ENCODE assay signal across 26 cellular contexts in genomic region chr13:30169442-30169841, GRCh38.
A peak's percentile ranks its signal among the peaks of the same experiment; 100 is the strongest.
DNase-seq lines count a peak whose midpoint lies in the region; ATAC-seq and TF ChIP-seq lines count a peak whose summit lies in the region.
"Had no signal": no experiment of that assay in that cellular context is flagged by ENCODE, and none has a peak within 500 bp of the region (broad histone marks: within the 10 kb centered on the region; RNA-seq: fewer than 3 reads in every experiment).

No MANE protein-coding gene starts in this region.

- H3F3A ChIP-seq in GM23338 (replicated peaks; ENCODE audit: low read depth) = no peaks in the 10 kb centered on the region

- no peaks in the 10 kb centered on the region for H3K9me2 ChIP-seq in GM23338 (ENCODE audit: insufficient read depth)

- peaks cover 12 to 17% (median 14%) of the 10 kb centered on the region in 3 donors for H3K4me1 Mint-ChIP-seq in CD8-positive, alpha-beta memory T cell
- H3K4me1 Mint-ChIP-seq in GM23338 = peaks cover 25% of the 10 kb centered on the region
- H3K4me1 Mint-ChIP-seq in activated T-cell treated with anti-CD3 and anti-CD28 coated beads, Interleukin-2, amount 50 U/mL, for 24 hours (ENCODE audit: low read depth) = peaks cover 26% of the 10 kb centered on the region

- H3K27ac Mint-ChIP-seq in CD8-positive, alpha-beta memory T cell = peak overlapping the region in 5 of 8 donors; percentile 10 to 49 (median 21)
- H3K27ac Mint-ChIP-seq in GM23338 = no peak overlapping the region
- H3K27ac Mint-ChIP-seq in activated T-cell treated with anti-CD3 and anti-CD28 coated beads, Interleukin-2, amount 50 U/mL, for 24 hours = no peak overlapping the region
- H3K27ac Mint-ChIP-seq: activated naive CD8-positive, alpha-beta T cell treated with anti-CD3 and anti-CD28 coated beads for 36 hours; HFFc6 had no signal

- H2AFZ ChIP-seq in GM23338 (0 out of 2 replicates have a peak overlapping the region, but pooled peaks have one; percentile 28), osteoblast (ENCODE audit: low read length) (no peak overlapping the region)

- no peaks in the 10 kb centered on the region for H3K27me3 ChIP-seq in CD8-positive, alpha-beta memory T cell (ENCODE audit: insufficient read depth, low read length, poor library complexity, severe bottlenecking)
- H3K27me3 ChIP-seq in GM23338 (ENCODE audit: insufficient read depth) (no peaks in the 10 kb centered on the region), osteoblast (ENCODE audit: insufficient read depth, low read length) (peaks cover 11% of the 10 kb centered on the region), gastroesophageal sphincter (no peaks in the 10 kb centered on the region)
- H3K27me3 ChIP-seq: ovary, sigmoid colon had no signal

- H3K4me1 ChIP-seq in CD8-positive, alpha-beta memory T cell (ENCODE audit: insufficient read depth, low read length) = peaks cover 7% of the 10 kb centered on the region
- no peaks in the 10 kb centered on the region for H3K4me1 ChIP-seq in GM23338 (ENCODE audit: insufficient read depth)
- H3K4me1 ChIP-seq in osteoblast (ENCODE audit: insufficient read depth, low read length) = no peaks in the 10 kb centered on the region
- no peaks in the 10 kb centered on the region for H3K4me1 ChIP-seq in gastroesophageal sphincter
- H3K4me1 ChIP-seq: sigmoid colon had no signal

- CTCF ChIA-PET in CD8-positive, alpha-beta memory T cell (lab: Charles Lee) = interaction anchor here (1.8 to 2.2 kb wide), 2 partner anchors 11 to 37 kb away, joined by 13 to 14 read pairs; no protein-coding TSS in a partner anchor

- no peak for TF ChIP-seq CTCF in GM23338 (conservative IDR thresholded peaks at IDR 0.05; ENCODE audit: low read depth in 2 of 2)
- no peak for TF ChIP-seq CTCF in fibroblast of villous mesenchyme (IDR thresholded peaks at IDR 0.05; ENCODE audit: insufficient read depth, low read depth, low read length)
- TF ChIP-seq CTCF in osteoblast (IDR thresholded peaks at IDR 0.05; ENCODE audit: extremely low read depth, low read depth, low read length) = no peak
- no peak for TF ChIP-seq CTCF in gastroesophageal sphincter (IDR thresholded peaks at IDR 0.05)

- 29 to 58% methylated on average over 2 of the region's 2 CpGs for WGBS in gastroesophageal sphincter (ENCODE audit: low coverage in 1 of 2), 2 donors

- H3K4me2 ChIP-seq in GM23338 = no peak overlapping the region
- H3K4me2 ChIP-seq in osteoblast (ENCODE audit: insufficient read depth, low read length) = peak overlapping the region; percentile 36

- ATAC-seq in GM23338 (no peak), gastroesophageal sphincter (no peak)
- ATAC-seq: activated CD4-positive, CD25-positive, alpha-beta regulatory T cell treated with anti-CD3 and anti-CD28 coated beads, Interleukin-2, amount 50 U/mL, for 24 hours had no signal

- no peak for DNase-seq in CD8-positive, alpha-beta memory T cell
- DNase-seq in GM23338 (ENCODE audit: low spot score) (no peak), fibroblast of villous mesenchyme (ENCODE audit: low read depth) (peak; percentile 6), osteoblast (ENCODE audit: insufficient read length, low spot score, missing footprints) (no peak), SIG-M5 (lab: John Stamatoyannopoulos, UW) (no peak), NCI-H1694 (lab: John Stamatoyannopoulos, UW) (no peak)
- DNase-seq in activated T-cell treated with anti-CD3 and anti-CD28 coated beads, Interleukin-2, amount 50 U/mL, for 24 hours = no peak
- DNase-seq: activated CD8-positive, alpha-beta memory T cell treated with anti-CD3 and anti-CD28 coated beads for 24 hours; activated naive CD8-positive, alpha-beta T cell treated with anti-CD3 and anti-CD28 coated beads for 36 hours; cerebellar nuclear complex; HFFc6; hypothalamus; islet precursor cell; mammary epithelial cell; naive B cell; NCI-H1092; NCI-H2029; NCI-H345; NCI-H82; OCI-M1; ovary; Right ventricle myocardium superior; sigmoid colon had no signal

- H3K4me3 Mint-ChIP-seq in CD8-positive, alpha-beta memory T cell = no peak overlapping the region
- H3K4me3 Mint-ChIP-seq in GM23338 = no peak overlapping the region
- H3K4me3 Mint-ChIP-seq in activated T-cell treated with anti-CD3 and anti-CD28 coated beads, Interleukin-2, amount 50 U/mL, for 24 hours = no peak overlapping the region
- H3K4me3 Mint-ChIP-seq: activated naive CD8-positive, alpha-beta T cell treated with anti-CD3 and anti-CD28 coated beads for 36 hours; HFFc6; naive B cell had no signal

- TF ChIP-seq EP300 in gastroesophageal sphincter (IDR thresholded peaks at IDR 0.05) = no peak

- no peak overlapping the region for H3K4me3 ChIP-seq in CD8-positive, alpha-beta memory T cell (ENCODE audit: low read length)
- H3K4me3 ChIP-seq in GM23338 = no peak overlapping the region
- no peak overlapping the region for H3K4me3 ChIP-seq in fibroblast of villous mesenchyme (ENCODE audit: low read depth, low read length)
- H3K4me3 ChIP-seq in osteoblast (ENCODE audit: insufficient read depth, low read length) = no peak overlapping the region
- H3K4me3 ChIP-seq in gastroesophageal sphincter = no peak overlapping the region
- H3K4me3 ChIP-seq: ovary, sigmoid colon had no signal

- H3K9me3 ChIP-seq in CD8-positive, alpha-beta memory T cell (ENCODE audit: low read length) = no peaks in the 10 kb centered on the region
- no peaks in the 10 kb centered on the region for H3K9me3 ChIP-seq in osteoblast (ENCODE audit: low read depth, low read length)
- H3K9me3 ChIP-seq in gastroesophageal sphincter = no peaks in the 10 kb centered on the region
- H3K9me3 ChIP-seq: ovary, sigmoid colon had no signal

- H3K9me3 Mint-ChIP-seq in CD8-positive, alpha-beta memory T cell = no peaks in the 10 kb centered on the region
- no peaks in the 10 kb centered on the region for H3K9me3 Mint-ChIP-seq in GM23338
- no peaks in the 10 kb centered on the region for H3K9me3 Mint-ChIP-seq in activated T-cell treated with anti-CD3 and anti-CD28 coated beads, Interleukin-2, amount 50 U/mL, for 24 hours
- H3K9me3 Mint-ChIP-seq: activated naive CD8-positive, alpha-beta T cell treated with anti-CD3 and anti-CD28 coated beads for 36 hours; HFFc6; naive B cell had no signal

- no peak overlapping the region for H3K27ac ChIP-seq in CD8-positive, alpha-beta memory T cell (ENCODE audit: low read depth, low read length)
- H3K27ac ChIP-seq in GM23338 (ENCODE audit: low read depth) (no peak overlapping the region), osteoblast (ENCODE audit: low read depth, low read length) (no peak overlapping the region), gastroesophageal sphincter (no peak overlapping the region)
- H3K27ac ChIP-seq: C4-2B, ovary, sigmoid colon had no signal

- H3K27me3 Mint-ChIP-seq in CD8-positive, alpha-beta memory T cell = peaks cover 0 to under 1% of the 10 kb centered on the region in 2 donors
- H3K27me3 Mint-ChIP-seq in GM23338 (ENCODE audit: insufficient read depth, low read depth, poor library complexity) = no peaks in the 10 kb centered on the region
- H3K27me3 Mint-ChIP-seq in activated T-cell treated with anti-CD3 and anti-CD28 coated beads, Interleukin-2, amount 50 U/mL, for 24 hours = no peaks in the 10 kb centered on the region
- H3K27me3 Mint-ChIP-seq: activated naive CD8-positive, alpha-beta T cell treated with anti-CD3 and anti-CD28 coated beads for 36 hours; naive B cell had no signal

- H3K36me3 ChIP-seq in CD8-positive, alpha-beta memory T cell (ENCODE audit: insufficient read depth, low read length) = no peaks in the 10 kb centered on the region
- H3K36me3 ChIP-seq in GM23338 (ENCODE audit: insufficient read depth) (no peaks in the 10 kb centered on the region), osteoblast (ENCODE audit: insufficient read depth, low read length) (no peaks in the 10 kb centered on the region), gastroesophageal sphincter (no peaks in the 10 kb centered on the region)
- H3K36me3 ChIP-seq: ovary, sigmoid colon had no signal

- H4K20me1 ChIP-seq in GM23338 (replicated peaks; ENCODE audit: insufficient read depth) (no peaks in the 10 kb centered on the region), osteoblast (ENCODE audit: insufficient read depth, low read length) (no peaks in the 10 kb centered on the region)

- POLR2A ChIA-PET in CD8-positive, alpha-beta memory T cell (lab: Charles Lee) = no interaction called here

- no peak for TF ChIP-seq POLR2A in gastroesophageal sphincter (IDR thresholded peaks at IDR 0.05)

- no peaks in the 10 kb centered on the region for H3K36me3 Mint-ChIP-seq in CD8-positive, alpha-beta memory T cell
- no peaks in the 10 kb centered on the region for H3K36me3 Mint-ChIP-seq in GM23338 (ENCODE audit: low read depth)
- no peaks in the 10 kb centered on the region for H3K36me3 Mint-ChIP-seq in activated T-cell treated with anti-CD3 and anti-CD28 coated beads, Interleukin-2, amount 50 U/mL, for 24 hours (ENCODE audit: low read depth)
- H3K36me3 Mint-ChIP-seq: activated naive CD8-positive, alpha-beta T cell treated with anti-CD3 and anti-CD28 coated beads for 36 hours; naive B cell had no signal

- H3K79me2 ChIP-seq in GM23338 (replicated peaks; ENCODE audit: insufficient read depth) (no peaks in the 10 kb centered on the region), osteoblast (ENCODE audit: insufficient read depth, low read length) (no peaks in the 10 kb centered on the region)

TF ChIP-seq in GM23338, 12 proteins besides CTCF, POLR2A, EP300 and RAD21:
- TF ChIP-seq NANOG (IDR thresholded peaks at IDR 0.05; ENCODE audit: borderline replicate concordance) = no peak
- TF ChIP-seq EZH2 (IDR thresholded peaks at IDR 0.05; ENCODE audit: low read depth, unreplicated experiment) = no peak

Comparison
In these comparisons a context has a peak if more than half of its experiments do, and no peak if none do; other contexts are left out.
1. H3K27ac Mint-ChIP-seq: peak in CD8-positive, alpha-beta memory T cell (5 of 8); none in GM23338 (single experiment) and activated T-cell treated with anti-CD3 and anti-CD28 coated beads, Interleukin-2, amount 50 U/mL, for 24 hours (single experiment).